In the genomic region with DNA sequence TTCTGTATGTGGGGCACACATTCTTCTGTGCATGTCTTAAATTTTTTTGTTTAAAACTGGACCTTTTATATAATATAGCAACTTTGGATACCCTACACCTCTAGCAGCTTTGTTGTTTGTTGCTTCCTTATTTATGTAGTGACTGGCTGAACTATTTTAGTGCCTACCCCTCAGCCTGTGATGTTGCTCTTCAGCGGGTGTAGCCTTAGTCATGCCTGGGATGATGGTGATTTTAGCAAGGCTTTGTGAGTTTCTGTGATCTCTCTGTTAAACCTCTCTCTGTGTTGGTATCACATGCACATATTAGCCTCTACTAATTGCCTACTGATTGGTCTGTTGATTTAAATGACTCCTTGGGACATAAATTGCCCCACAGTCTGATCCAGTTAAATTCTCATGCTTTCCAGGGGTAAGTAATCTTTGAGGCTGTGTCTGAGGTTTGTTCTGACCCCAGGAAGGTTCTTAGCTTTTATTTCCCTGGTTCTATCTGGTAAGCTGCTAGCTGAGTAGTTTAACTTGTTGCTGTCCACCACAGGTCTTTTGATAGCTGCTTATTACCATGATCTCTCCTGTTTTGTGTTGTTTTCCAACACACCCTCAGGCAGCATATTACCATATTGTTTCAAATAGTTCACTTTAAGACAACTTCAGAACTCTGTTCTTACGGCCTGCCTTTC, we compare ENCODE assay signal across 17 cellular contexts. TPM values are rescaled to one million over a fixed set of nuclear protein-coding genes. Genes with fewer than 3 reads are reported as not detected.
DNase-seq lines count a peak whose midpoint lies in the region; ATAC-seq lines count a peak whose summit lies in the region.
"Had no signal": no experiment of that assay in that cellular context is flagged by ENCODE, and none has a peak within 500 bp of the region (broad histone marks: within the 10 kb centered on the region; RNA-seq: fewer than 3 reads in every experiment).

No MANE protein-coding gene starts in this region.

- DNase-seq in activated T-cell treated with anti-CD3 and anti-CD28 coated beads, Interleukin-2, amount 50 U/mL, for 72 hours, result no peak
- no peak for DNase-seq in activated T-cell treated with anti-CD3 and anti-CD28 coated beads for 4 hours
- no peak for DNase-seq in SK-N-MC (ENCODE audit: low read depth, low spot score)
- DNase-seq in stimulated activated effector memory CD8-positive, alpha-beta T cell treated with anti-CD3 and anti-CD28 coated beads, Interleukin-12 subunit alpha, Interleukin-12 subunit beta, amount 100 ng/mL, for 72 hours (ENCODE audit: low spot score in 2 of 2), result no peak
- DNase-seq in HCEC 1CT, result no peak
- no peak for DNase-seq in RKO (ENCODE audit: low spot score)
- DNase-seq in NCI-H1436 treated with DMSO at 0.1 percent for 48 hours (lab: John Stamatoyannopoulos, UW), result no peak
- DNase-seq: activated CD4-positive, alpha-beta T cell treated with anti-CD3 and anti-CD28 coated beads, Interleukin-2, amount 50 U/mL, for 4 hours; amygdala; DND-41; GOT3; left ventricle myocardium superior; MV-4-11; nucleus accumbens; RPMI8226 had no signal

- H3K4me3 Mint-ChIP-seq in activated T-cell treated with anti-CD3 and anti-CD28 coated beads, Interleukin-2, amount 50 U/mL, for 72 hours, result peak overlapping the region in 1 of 2 donors; percentile 9
- H3K4me3 Mint-ChIP-seq in stimulated activated effector memory CD8-positive, alpha-beta T cell treated with anti-CD3 and anti-CD28 coated beads, Interleukin-12 subunit alpha, Interleukin-12 subunit beta, amount 100 ng/mL, for 72 hours, result no peak overlapping the region

- H3K9me3 ChIP-seq in SK-N-MC (ENCODE audit: low read depth, low read length) (no peaks in the 10 kb centered on the region; the same call in 1 of the 2 replicates), iPS-18c (ENCODE audit: control insufficient read depth, insufficient read depth, low read length) (no peaks in the 10 kb centered on the region)
- H3K9me3 ChIP-seq: vagina had no signal

- H3K9me3 Mint-ChIP-seq in activated T-cell treated with anti-CD3 and anti-CD28 coated beads, Interleukin-2, amount 50 U/mL, for 72 hours, result peaks cover 0 to 5% of the 10 kb centered on the region in 2 donors
- no peaks in the 10 kb centered on the region for H3K9me3 Mint-ChIP-seq in stimulated activated effector memory CD8-positive, alpha-beta T cell treated with anti-CD3 and anti-CD28 coated beads, Interleukin-12 subunit alpha, Interleukin-12 subunit beta, amount 100 ng/mL, for 72 hours

- H3K27ac ChIP-seq in SK-N-MC, result 0 out of 2 replicates have a peak overlapping the region, but pooled peaks have one; percentile 13
- H3K27ac ChIP-seq: vagina had no signal

- 0 out of 2 replicates have a peak overlapping the region, but pooled peaks have one; percentile 18 for H3K4me3 ChIP-seq in SK-N-MC
- H3K4me3 ChIP-seq in iPS-18c (ENCODE audit: insufficient read depth, low read depth, low read length), result peak overlapping the region; percentile 26
- H3K4me3 ChIP-seq: vagina had no signal

- H3K36me3 Mint-ChIP-seq in activated T-cell treated with anti-CD3 and anti-CD28 coated beads, Interleukin-2, amount 50 U/mL, for 72 hours (ENCODE audit: insufficient read depth in 2 of 2), result peaks cover 4 to 13% of the 10 kb centered on the region in 2 donors
- H3K36me3 Mint-ChIP-seq in stimulated activated effector memory CD8-positive, alpha-beta T cell treated with anti-CD3 and anti-CD28 coated beads, Interleukin-12 subunit alpha, Interleukin-12 subunit beta, amount 100 ng/mL, for 72 hours, result no peaks in the 10 kb centered on the region

- H3K36me3 ChIP-seq in SK-N-MC (ENCODE audit: insufficient read depth, low read length), result no peaks in the 10 kb centered on the region; the same call in 1 of the 2 replicates
- H3K36me3 ChIP-seq: vagina had no signal

- peak; percentile 32 to 39 for ATAC-seq in activated T-cell treated with anti-CD3 and anti-CD28 coated beads, Interleukin-2, amount 50 U/mL, for 72 hours (replicated peaks in 1 of 2)
- peak; percentile 42 for ATAC-seq in stimulated activated effector memory CD8-positive, alpha-beta T cell treated with anti-CD3 and anti-CD28 coated beads, Interleukin-12 subunit alpha, Interleukin-12 subunit beta, amount 100 ng/mL, for 72 hours
- ATAC-seq: left ventricle myocardium superior had no signal

- H3K9ac ChIP-seq in SK-N-MC (ENCODE audit: insufficient read length), result no peak overlapping the region

- H3K27ac Mint-ChIP-seq in activated T-cell treated with anti-CD3 and anti-CD28 coated beads, Interleukin-2, amount 50 U/mL, for 72 hours, result peak overlapping the region; percentile 4
- H3K27ac Mint-ChIP-seq in stimulated activated effector memory CD8-positive, alpha-beta T cell treated with anti-CD3 and anti-CD28 coated beads, Interleukin-12 subunit alpha, Interleukin-12 subunit beta, amount 100 ng/mL, for 72 hours, result peak overlapping the region; percentile 45

- H3K4me1 Mint-ChIP-seq in activated T-cell treated with anti-CD3 and anti-CD28 coated beads, Interleukin-2, amount 50 U/mL, for 72 hours (ENCODE audit: low read depth), result peaks cover 60% of the 10 kb centered on the region
- H3K4me1 Mint-ChIP-seq in stimulated activated effector memory CD8-positive, alpha-beta T cell treated with anti-CD3 and anti-CD28 coated beads, Interleukin-12 subunit alpha, Interleukin-12 subunit beta, amount 100 ng/mL, for 72 hours, result peaks cover 55% of the 10 kb centered on the region

- peaks cover 11% of the 10 kb centered on the region for H3K27me3 Mint-ChIP-seq in activated T-cell treated with anti-CD3 and anti-CD28 coated beads, Interleukin-2, amount 50 U/mL, for 72 hours (ENCODE audit: low read depth)

RNA-seq across cellular contexts. Expression of gene USP9X, which starts 22.9 kb away (rescaled TPM):
- total RNA-seq in activated T-cell treated with anti-CD3 and anti-CD28 coated beads, Interleukin-2, amount 50 U/mL, for 72 hours, result 10 to 100 TPM; 70.1 to 95.1 TPM
